15 cellular contexts compared by ENCODE assay signal in genomic region chr4:71540749-71541269, GRCh38.
DNase-seq lines count a peak whose midpoint lies in the region; ATAC-seq and TF ChIP-seq lines count a peak whose summit lies in the region.
"Had no signal": no experiment of that assay in that cellular context is flagged by ENCODE, and none has a peak within 500 bp of the region (broad histone marks: within the 10 kb centered on the region; RNA-seq: fewer than 3 reads in every experiment).

No MANE protein-coding gene starts in this region.

- H3K4me3 ChIP-seq in PC-9 = no peak overlapping the region
- H3K4me3 ChIP-seq in lower lobe of right lung = no peak overlapping the region
- H3K4me3 ChIP-seq in CD8-positive, alpha-beta T cell (ENCODE audit: low read depth, low read length) = no peak overlapping the region
- no peak overlapping the region for H3K4me3 ChIP-seq in hepatocyte
- H3K4me3 ChIP-seq: sigmoid colon, upper lobe of left lung had no signal

- H3K9me3 Mint-ChIP-seq in CD8-positive, alpha-beta T cell = no peaks in the 10 kb centered on the region
- H3K9me3 Mint-ChIP-seq: activated naive CD8-positive, alpha-beta T cell treated with anti-CD3 and anti-CD28 coated beads for 36 hours had no signal

- no peaks in the 10 kb centered on the region for H3K4me1 Mint-ChIP-seq in CD8-positive, alpha-beta T cell (ENCODE audit: low read depth)
- H3K4me1 Mint-ChIP-seq: activated naive CD8-positive, alpha-beta T cell treated with anti-CD3 and anti-CD28 coated beads for 36 hours; CD4-positive, CD25-positive, alpha-beta regulatory T cell had no signal

- 0 out of 2 replicates have a peak overlapping the region, but pooled peaks have one; percentile 16 for H2AFZ ChIP-seq in PC-9
- H2AFZ ChIP-seq in hepatocyte = no peak overlapping the region

- no peaks in the 10 kb centered on the region for H3K36me3 Mint-ChIP-seq in CD8-positive, alpha-beta T cell
- H3K36me3 Mint-ChIP-seq: activated naive CD8-positive, alpha-beta T cell treated with anti-CD3 and anti-CD28 coated beads for 36 hours; CD4-positive, CD25-positive, alpha-beta regulatory T cell had no signal

- no peaks in the 10 kb centered on the region for H3K27me3 Mint-ChIP-seq in CD8-positive, alpha-beta T cell (ENCODE audit: low read depth)
- H3K27me3 Mint-ChIP-seq: activated naive CD8-positive, alpha-beta T cell treated with anti-CD3 and anti-CD28 coated beads for 36 hours; CD4-positive, CD25-positive, alpha-beta regulatory T cell had no signal

- H3K4me3 Mint-ChIP-seq in CD8-positive, alpha-beta T cell = no peak overlapping the region
- H3K4me3 Mint-ChIP-seq: activated CD8-positive, alpha-beta T cell treated with anti-CD3 and anti-CD28 coated beads, Interleukin-2, amount 10 ng/mL, durations not matched to agents 7 days and 5 days; activated naive CD8-positive, alpha-beta T cell treated with anti-CD3 and anti-CD28 coated beads for 36 hours; CD4-positive, CD25-positive, alpha-beta regulatory T cell had no signal

- H3K9me2 ChIP-seq in PC-9 (ENCODE audit: insufficient read depth) = no peaks in the 10 kb centered on the region
- H3K9me2 ChIP-seq in hepatocyte (replicated peaks; ENCODE audit: insufficient read depth) = no peaks in the 10 kb centered on the region

- intact Hi-C loops in PC-9 (cut with micrococcal nuclease; ENCODE audit: unreplicated experiment) = no loop called here
- intact Hi-C loops in lower lobe of right lung (cut with DNase I) = no loop called here
- intact Hi-C loops in CD8-positive, alpha-beta T cell (cut with DNase I, micrococcal nuclease) = no loop called here

- 68% methylated on average over 4 of the region's 4 CpGs for WGBS in hepatocyte (ENCODE audit: low lambda C conversion rate, missing lambda C conversion rate)

- no peaks in the 10 kb centered on the region for H3K79me2 ChIP-seq in PC-9 (ENCODE audit: low read depth)
- no peaks in the 10 kb centered on the region for H3K79me2 ChIP-seq in hepatocyte

- H3K4me1 ChIP-seq in PC-9 (replicated peaks; ENCODE audit: insufficient read depth) = no peaks in the 10 kb centered on the region
- H3K4me1 ChIP-seq in lower lobe of right lung = peaks cover 4% of the 10 kb centered on the region
- H3K4me1 ChIP-seq in CD8-positive, alpha-beta T cell (ENCODE audit: insufficient read depth, low read length) = no peaks in the 10 kb centered on the region
- peaks cover 8% of the 10 kb centered on the region for H3K4me1 ChIP-seq in hepatocyte (ENCODE audit: insufficient read depth)
- H3K4me1 ChIP-seq: sigmoid colon, upper lobe of left lung had no signal

- H3K27ac ChIP-seq in PC-9 (no peak overlapping the region), lower lobe of right lung (no peak overlapping the region), hepatocyte (no peak overlapping the region)
- no peak overlapping the region for H3K27ac ChIP-seq in CD8-positive, alpha-beta T cell (ENCODE audit: low read depth, low read length)
- H3K27ac ChIP-seq: sigmoid colon, upper lobe of left lung had no signal

- POLR2A ChIA-PET in PC-9 (lab: Charles Lee; ENCODE audit: unreplicated experiment) = no interaction called here
- POLR2A ChIA-PET in CD8-positive, alpha-beta T cell (lab: Charles Lee) = no interaction called here

- H3K9me3 ChIP-seq in PC-9 (ENCODE audit: insufficient read depth, low read depth) = no peaks in the 10 kb centered on the region
- no peaks in the 10 kb centered on the region for H3K9me3 ChIP-seq in lower lobe of right lung
- H3K9me3 ChIP-seq in CD8-positive, alpha-beta T cell (ENCODE audit: low read length) = no peaks in the 10 kb centered on the region
- H3K9me3 ChIP-seq in hepatocyte (ENCODE audit: low read depth) = no peaks in the 10 kb centered on the region
- H3K9me3 ChIP-seq: sigmoid colon, upper lobe of left lung had no signal

- CTCF ChIA-PET in PC-9 (lab: Charles Lee) = no interaction called here
- CTCF ChIA-PET in CD8-positive, alpha-beta T cell (lab: Charles Lee) = no interaction called here

- H4K20me1 ChIP-seq in PC-9 (ENCODE audit: insufficient read depth) = no peaks in the 10 kb centered on the region
- H4K20me1 ChIP-seq in hepatocyte (ENCODE audit: insufficient read depth, poor library complexity, severe bottlenecking) = no peaks in the 10 kb centered on the region

- no peak overlapping the region for H3K27ac Mint-ChIP-seq in CD8-positive, alpha-beta T cell
- H3K27ac Mint-ChIP-seq: activated CD8-positive, alpha-beta T cell treated with anti-CD3 and anti-CD28 coated beads, Interleukin-2, amount 10 ng/mL, durations not matched to agents 7 days and 5 days; activated naive CD8-positive, alpha-beta T cell treated with anti-CD3 and anti-CD28 coated beads for 36 hours; CD4-positive, CD25-positive, alpha-beta regulatory T cell had no signal

- DNase-seq in PC-9 (no peak), lower lobe of right lung (no peak), glomerular visceral epithelial cell (ENCODE audit: extremely low spot score) (no peak), amygdala (lab: John Stamatoyannopoulos, UW) (no peak), hepatocyte (ENCODE audit: low spot score) (no peak)
- no peak for DNase-seq in CD8-positive, alpha-beta T cell
- DNase-seq: activated CD8-positive, alpha-beta T cell treated with anti-CD3 and anti-CD28 coated beads, Interleukin-2, amount 10 ng/mL, durations not matched to agents 7 days and 5 days; activated naive CD8-positive, alpha-beta T cell treated with anti-CD3 and anti-CD28 coated beads for 36 hours; CD4-positive, CD25-positive, alpha-beta regulatory T cell; NCI-H526 treated with DMSO at 0.1 percent for 48 hours; sigmoid colon; SW 1271; upper lobe of left lung had no signal

- no TSS peak for BruUV-seq in PC-9 (replicated peaks; lab: Mats Ljungman, UMichigan)

- ATAC-seq in HG02610 (IDR thresholded peaks at IDR 0.05; ENCODE audit: unreplicated experiment) (peak; percentile 47), lower lobe of right lung (no peak)
- ATAC-seq in CD8-positive, alpha-beta T cell = no peak
- ATAC-seq: activated CD8-positive, alpha-beta T cell treated with anti-CD3 and anti-CD28 coated beads, Interleukin-2, amount 10 ng/mL, durations not matched to agents 7 days and 5 days had no signal

- TF ChIP-seq CTCF in GM12872 (IDR thresholded peaks at IDR 0.05; ENCODE audit: insufficient read depth, low read depth, low read length) (peak; percentile 54), PC-9 (conservative IDR thresholded peaks at IDR 0.05) (no peak; the same call in 1 of the 2 replicates), lower lobe of right lung (IDR thresholded peaks at IDR 0.05) (peak; percentile 5), hepatocyte (IDR thresholded peaks at IDR 0.05; ENCODE audit: poor library complexity) (no peak)
- TF ChIP-seq CTCF in CD8-positive, alpha-beta T cell (IDR thresholded peaks at IDR 0.05) = no peak

- H3K4me2 ChIP-seq in PC-9 (no peak overlapping the region), hepatocyte (no peak overlapping the region)

- H3K27me3 ChIP-seq in PC-9 (ENCODE audit: insufficient read depth, low read depth) = no peaks in the 10 kb centered on the region
- H3K27me3 ChIP-seq in lower lobe of right lung (ENCODE audit: low read depth) = no peaks in the 10 kb centered on the region
- H3K27me3 ChIP-seq in CD8-positive, alpha-beta T cell (ENCODE audit: insufficient read depth, low read length) = no peaks in the 10 kb centered on the region
- no peaks in the 10 kb centered on the region for H3K27me3 ChIP-seq in hepatocyte
- H3K27me3 ChIP-seq: sigmoid colon, upper lobe of left lung had no signal

- no peaks in the 10 kb centered on the region for H3F3A ChIP-seq in PC-9 (ENCODE audit: insufficient read depth, low read depth)

- H3K36me3 ChIP-seq in PC-9 (ENCODE audit: low read depth) = no peaks in the 10 kb centered on the region
- no peaks in the 10 kb centered on the region for H3K36me3 ChIP-seq in lower lobe of right lung
- no peaks in the 10 kb centered on the region for H3K36me3 ChIP-seq in CD8-positive, alpha-beta T cell (ENCODE audit: insufficient read depth, low read length)
- H3K36me3 ChIP-seq in hepatocyte (replicated peaks; ENCODE audit: insufficient read depth, low read depth) = no peaks in the 10 kb centered on the region
- H3K36me3 ChIP-seq: sigmoid colon, upper lobe of left lung had no signal

Comparison
In these comparisons a context has a peak if more than half of its experiments do, and no peak if none do; other contexts are left out.
1. CTCF ChIP-seq: peak in GM12872 (single experiment) and lower lobe of right lung (single experiment); none in PC-9 (single experiment), CD8-positive, alpha-beta T cell (single experiment) and hepatocyte (single experiment).